ENCODE assay signal across 1 cellular context in the genomic region with DNA sequence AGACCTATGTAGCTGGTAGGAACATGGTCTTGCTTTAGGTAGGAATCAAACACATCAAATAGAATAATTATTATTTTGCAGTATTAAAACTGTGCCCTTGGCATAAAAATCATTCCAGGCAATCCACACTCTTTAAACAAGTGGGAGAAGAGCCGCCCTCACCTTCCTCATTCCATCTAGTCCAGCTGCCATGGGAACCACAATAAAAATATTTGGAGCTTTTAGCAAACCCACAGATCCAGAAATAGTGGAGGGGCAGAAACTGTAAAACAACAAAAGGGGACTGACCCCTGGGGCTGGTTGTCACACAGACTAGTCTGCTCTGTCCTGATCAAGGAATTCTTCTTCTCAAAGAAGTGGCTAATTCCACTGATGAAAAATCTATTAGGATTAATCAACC.
TF ChIP-seq lines count a peak whose summit lies in the region.

No MANE protein-coding gene starts in this region.

TF ChIP-seq in GM23338, 12 proteins besides CTCF, POLR2A, EP300 and RAD21 (continued from another document):
- TF ChIP-seq, protein P1, sequence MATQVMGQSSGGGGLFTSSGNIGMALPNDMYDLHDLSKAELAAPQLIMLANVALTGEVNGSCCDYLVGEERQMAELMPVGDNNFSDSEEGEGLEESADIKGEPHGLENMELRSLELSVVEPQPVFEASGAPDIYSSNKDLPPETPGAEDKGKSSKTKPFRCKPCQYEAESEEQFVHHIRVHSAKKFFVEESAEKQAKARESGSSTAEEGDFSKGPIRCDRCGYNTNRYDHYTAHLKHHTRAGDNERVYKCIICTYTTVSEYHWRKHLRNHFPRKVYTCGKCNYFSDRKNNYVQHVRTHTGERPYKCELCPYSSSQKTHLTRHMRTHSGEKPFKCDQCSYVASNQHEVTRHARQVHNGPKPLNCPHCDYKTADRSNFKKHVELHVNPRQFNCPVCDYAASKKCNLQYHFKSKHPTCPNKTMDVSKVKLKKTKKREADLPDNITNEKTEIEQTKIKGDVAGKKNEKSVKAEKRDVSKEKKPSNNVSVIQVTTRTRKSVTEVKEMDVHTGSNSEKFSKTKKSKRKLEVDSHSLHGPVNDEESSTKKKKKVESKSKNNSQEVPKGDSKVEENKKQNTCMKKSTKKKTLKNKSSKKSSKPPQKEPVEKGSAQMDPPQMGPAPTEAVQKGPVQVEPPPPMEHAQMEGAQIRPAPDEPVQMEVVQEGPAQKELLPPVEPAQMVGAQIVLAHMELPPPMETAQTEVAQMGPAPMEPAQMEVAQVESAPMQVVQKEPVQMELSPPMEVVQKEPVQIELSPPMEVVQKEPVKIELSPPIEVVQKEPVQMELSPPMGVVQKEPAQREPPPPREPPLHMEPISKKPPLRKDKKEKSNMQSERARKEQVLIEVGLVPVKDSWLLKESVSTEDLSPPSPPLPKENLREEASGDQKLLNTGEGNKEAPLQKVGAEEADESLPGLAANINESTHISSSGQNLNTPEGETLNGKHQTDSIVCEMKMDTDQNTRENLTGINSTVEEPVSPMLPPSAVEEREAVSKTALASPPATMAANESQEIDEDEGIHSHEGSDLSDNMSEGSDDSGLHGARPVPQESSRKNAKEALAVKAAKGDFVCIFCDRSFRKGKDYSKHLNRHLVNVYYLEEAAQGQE (IDR thresholded peaks at IDR 0.05; ENCODE audit: unreplicated experiment): no peak
- no peak for TF ChIP-seq JUNB (IDR thresholded peaks at IDR 0.05; ENCODE audit: unreplicated experiment)
- TF ChIP-seq POLR2AphosphoS5 (IDR thresholded peaks at IDR 0.05; ENCODE audit: low read depth): no peak
TF ChIP-seq in GM23338: peak in this region for 0.
